ENCODE assay signal across 8 cellular contexts in the genomic region with DNA sequence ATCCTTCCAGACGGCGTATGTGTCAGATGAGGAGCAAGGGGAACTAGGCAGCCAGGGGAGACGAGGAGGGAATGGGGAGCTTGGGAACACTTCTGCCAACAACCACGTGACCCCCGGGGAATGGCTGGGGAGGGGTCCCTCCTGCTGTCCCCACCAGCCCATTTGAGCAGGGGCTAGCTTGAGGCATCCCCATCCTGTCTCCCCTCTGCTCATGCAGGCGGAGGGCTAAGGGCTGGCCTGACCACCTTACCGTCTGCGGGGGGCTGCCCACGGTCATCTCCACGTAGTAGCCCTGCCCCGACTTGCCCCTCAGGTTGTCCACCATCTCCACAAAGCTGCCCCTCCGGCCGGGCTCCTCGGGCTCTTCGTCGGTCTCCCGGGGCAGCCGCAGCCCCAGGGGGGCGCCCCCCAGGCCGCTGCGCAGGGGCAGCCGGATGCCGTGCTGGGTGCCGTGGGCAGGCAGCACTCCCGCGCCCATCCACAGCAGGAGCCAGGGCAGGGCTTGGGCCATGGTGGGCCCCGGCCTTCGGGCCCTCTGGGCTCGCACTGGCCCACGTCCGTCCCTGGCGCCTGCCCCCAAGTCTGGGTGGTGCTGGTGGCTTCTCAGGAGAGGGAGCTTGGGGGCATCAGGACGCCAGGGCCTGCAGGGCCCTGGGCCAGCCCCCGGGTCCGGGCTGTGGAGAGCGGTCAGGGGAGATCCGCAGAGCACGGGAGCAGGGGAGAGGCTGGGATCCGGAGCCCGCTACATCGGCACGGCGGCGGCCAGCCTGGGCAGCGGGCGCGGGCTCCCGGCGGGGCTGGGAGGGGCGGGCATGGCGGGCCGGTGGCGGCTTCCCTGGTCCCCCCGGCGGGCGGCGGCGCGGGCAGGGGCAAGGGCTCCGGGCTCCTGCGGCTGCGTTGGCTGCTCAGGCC. TPM values are rescaled to one million over a fixed set of nuclear protein-coding genes. Genes with fewer than 3 reads are reported as not detected.
A peak's percentile ranks its signal among the peaks of the same experiment; 100 is the strongest.
DNase-seq lines count a peak whose midpoint lies in the region; ATAC-seq and TF ChIP-seq lines count a peak whose summit lies in the region.

No MANE protein-coding gene starts in this region.

- H3K4me3 Mint-ChIP-seq in T-helper 17 cell: peak overlapping the region; percentile 85
- H3K4me3 Mint-ChIP-seq in endodermal cell: peak overlapping the region; percentile 61
- peak overlapping the region; percentile 53 to 87 (median 84) for H3K4me3 Mint-ChIP-seq in naive thymus-derived CD8-positive, alpha-beta T cell

- H3K27me3 Mint-ChIP-seq in T-helper 17 cell (peaks cover 29% of the 10 kb centered on the region), endodermal cell (ENCODE audit: insufficient read depth) (no peaks in the 10 kb centered on the region)
- H3K27me3 Mint-ChIP-seq in naive thymus-derived CD8-positive, alpha-beta T cell: peaks cover 18 to 50% (median 29%) of the 10 kb centered on the region in 5 donors

- H3K27ac ChIP-seq in endodermal cell (ENCODE audit: low read depth, low read length): no peak overlapping the region

- no peaks in the 10 kb centered on the region for H3K36me3 ChIP-seq in endodermal cell (ENCODE audit: control insufficient read depth, insufficient read depth, low read length)

- no peaks in the 10 kb centered on the region for H3K27me3 ChIP-seq in endodermal cell (ENCODE audit: control insufficient read depth, insufficient read depth, low read length, poor library complexity, severe bottlenecking)

- TF ChIP-seq CTCF in GM12875 (IDR thresholded peaks at IDR 0.05; ENCODE audit: borderline replicate concordance, insufficient read depth, low read depth, low read length): no peak
- TF ChIP-seq CTCF in endodermal cell (conservative IDR thresholded peaks at IDR 0.05): no peak

- peak in 2 of 3 donors; percentile 7 to 18 for DNase-seq in T-helper 17 cell
- no peak for DNase-seq in endodermal cell
- DNase-seq in naive thymus-derived CD8-positive, alpha-beta T cell: peak in 6 of 10 donors; percentile 12 to 23 (median 20)
- no peak for DNase-seq in GOT3 (lab: John Stamatoyannopoulos, UW)
- DNase-seq in NCI-H510A treated with DMSO at 0.1 percent for 48 hours (lab: John Stamatoyannopoulos, UW): no peak
- DNase-seq in cerebellum (ENCODE audit: low spot score): no peak
- DNase-seq in RPMI8226: no peak

- peaks cover 3% of the 10 kb centered on the region for H3K36me3 Mint-ChIP-seq in T-helper 17 cell (ENCODE audit: low read depth)
- H3K36me3 Mint-ChIP-seq in endodermal cell (ENCODE audit: low read depth): peaks cover 3% of the 10 kb centered on the region
- no peaks in the 10 kb centered on the region for H3K36me3 Mint-ChIP-seq in naive thymus-derived CD8-positive, alpha-beta T cell

- peak overlapping the region; percentile 44 for H3K9ac ChIP-seq in endodermal cell (ENCODE audit: extremely low read depth, low read length, poor library complexity, severe bottlenecking)

- H3K9me3 Mint-ChIP-seq in endodermal cell: no peaks in the 10 kb centered on the region
- no peaks in the 10 kb centered on the region for H3K9me3 Mint-ChIP-seq in naive thymus-derived CD8-positive, alpha-beta T cell

- peak overlapping the region; percentile 31 for H3K4me3 ChIP-seq in GM12875 (ENCODE audit: low read depth, low read length)
- peak overlapping the region; percentile 89 for H3K4me3 ChIP-seq in endodermal cell (ENCODE audit: low read length)

- 5 to 10% methylated on average over 21 to 62 of the region's 62 CpGs for WGBS in endodermal cell (ENCODE audit: insufficient coverage in 1 of 2, insufficient read length in 1 of 2), 2 experiments

- peak; percentile 65 for ATAC-seq in T-helper 17 cell
- peak; percentile 79 to 89 for ATAC-seq in naive thymus-derived CD8-positive, alpha-beta T cell

- no peak overlapping the region for H3K27ac Mint-ChIP-seq in T-helper 17 cell
- H3K27ac Mint-ChIP-seq in endodermal cell: no peak overlapping the region
- H3K27ac Mint-ChIP-seq in naive thymus-derived CD8-positive, alpha-beta T cell: peak overlapping the region in 2 of 10 donors; percentile 16 to 36

- H3K4me1 Mint-ChIP-seq in T-helper 17 cell (peaks cover 14% of the 10 kb centered on the region), endodermal cell (peaks cover 20% of the 10 kb centered on the region)
- peaks cover 4 to 20% (median 11%) of the 10 kb centered on the region in 4 donors for H3K4me1 Mint-ChIP-seq in naive thymus-derived CD8-positive, alpha-beta T cell

- no peaks in the 10 kb centered on the region for H3K9me3 ChIP-seq in T-helper 17 cell (ENCODE audit: control insufficient read depth, low read length, poor library complexity, severe bottlenecking)
- H3K9me3 ChIP-seq in endodermal cell (ENCODE audit: control insufficient read depth, low read length): no peaks in the 10 kb centered on the region

- no peaks in the 10 kb centered on the region for H3K4me1 ChIP-seq in endodermal cell (ENCODE audit: control insufficient read depth, insufficient read depth, low read length)

- POLR2A ChIA-PET in naive thymus-derived CD8-positive, alpha-beta T cell (lab: Charles Lee): interaction anchor here (0.5 to 0.7 kb wide), 4 partner anchors 12 to 1702 kb away, joined by 3 to 4 read pairs (median 4); no protein-coding TSS in a partner anchor

RNA-seq across cellular contexts. Expression of gene BACE1, which starts 0.5 kb away (rescaled TPM):
- total RNA-seq in T-helper 17 cell (1 to 10 TPM; 2.0 to 3.5 TPM), endodermal cell (10 to 100 TPM; 20.8 to 21.7 TPM), cerebellum (26.6 TPM)
- polyA plus RNA-seq in endodermal cell (2013, experiment 1 of 2): 25.3 TPM
- 22.1 TPM for polyA plus RNA-seq in endodermal cell (2013, experiment 2 of 2)
- total RNA-seq in naive thymus-derived CD8-positive, alpha-beta T cell: under 1 TPM; 0.25 to 0.29 TPM
- under 1 TPM in 2 of 3 donors, not detected in 1; 0.08 to 0.41 TPM for polyA plus RNA-seq in naive thymus-derived CD8-positive, alpha-beta T cell

RNA-seq across cellular contexts. Expression of gene CEP164, which starts 12.1 kb away (rescaled TPM):
- total RNA-seq in T-helper 17 cell (10 to 100 TPM; 46.7 to 52.6 TPM), endodermal cell (10 to 100 TPM; 32.7 to 33.6 TPM), cerebellum (35.1 TPM)
- 26.2 TPM for polyA plus RNA-seq in endodermal cell (2013, experiment 1 of 2)
- 26.1 TPM for polyA plus RNA-seq in endodermal cell (2013, experiment 2 of 2)
- 10 to 100 TPM; 38.6 to 45.4 TPM for total RNA-seq in naive thymus-derived CD8-positive, alpha-beta T cell
- polyA plus RNA-seq in naive thymus-derived CD8-positive, alpha-beta T cell: 10 to 100 TPM; 11.3 to 15.6 (median 14.9) TPM

RNA-seq across cellular contexts. Expression of gene BACE1-AS, which starts 24.4 kb away (rescaled TPM):
- total RNA-seq in T-helper 17 cell (1 to 10 TPM; 4.3 to 4.5 TPM), endodermal cell (10 to 100 TPM; 15.0 to 15.5 TPM), cerebellum (7.6 TPM)
- 8.9 TPM for polyA plus RNA-seq in endodermal cell (2013, experiment 1 of 2)
- polyA plus RNA-seq in endodermal cell (2013, experiment 2 of 2): 10.9 TPM
- total RNA-seq in naive thymus-derived CD8-positive, alpha-beta T cell: 10 to 100 TPM; 10.5 to 11.6 TPM
- polyA plus RNA-seq in naive thymus-derived CD8-positive, alpha-beta T cell: under 1 TPM; 0.19 to 0.82 (median 0.21) TPM

Comparison
In these comparisons a context has a peak if more than half of its experiments do, and no peak if none do; other contexts are left out.
1. DNase-seq: peak in T-helper 17 cell (2 of 3) and naive thymus-derived CD8-positive, alpha-beta T cell (6 of 10); none in endodermal cell (single experiment), GOT3 (single experiment), NCI-H510A treated with DMSO at 0.1 percent for 48 hours (single experiment), cerebellum (single experiment) and RPMI8226 (single experiment).
2. Peak in every context shown above with its lines, with median percentiles within 50 percentile points of each other: H3K4me3 Mint-ChIP-seq.